ENCODE assay signal across 10 cellular contexts in genomic region chr5:154829589-154830218, GRCh38. TPM values are rescaled to one million over a fixed set of nuclear protein-coding genes. Genes with fewer than 3 reads are reported as not detected.
DNase-seq lines count a peak whose midpoint lies in the region; ATAC-seq, FAIRE-seq and TF ChIP-seq lines count a peak whose summit lies in the region.
"Had no signal": no experiment of that assay in that cellular context is flagged by ENCODE, and none has a peak within 500 bp of the region (broad histone marks: within the 10 kb centered on the region; RNA-seq: fewer than 3 reads in every experiment).

No MANE protein-coding gene starts in this region.

- no peak for TF ChIP-seq CTCF in HFFc6 (IDR thresholded peaks at IDR 0.05)

- peak overlapping the region; percentile 38 for H3K4me3 Mint-ChIP-seq in T-helper 1 cell treated with Interleukin-12 subunit alpha and Interleukin-12 subunit beta and Interleukin-4 antibody, amounts not matched to agents 30 μg/mL and 1 μg/mL, for 36 hours
- H3K4me3 Mint-ChIP-seq in central memory CD8-positive, alpha-beta T cell = peak overlapping the region; percentile 26
- H3K4me3 Mint-ChIP-seq in HFFc6 = no peak overlapping the region

- H3K4me3 ChIP-seq in small intestine (ENCODE audit: low read depth in 1 of 2, low read length in 2 of 2) = no peak overlapping the region

- H3K9me3 Mint-ChIP-seq in T-helper 1 cell treated with Interleukin-12 subunit alpha and Interleukin-12 subunit beta and Interleukin-4 antibody, amounts not matched to agents 30 μg/mL and 1 μg/mL, for 36 hours = no peaks in the 10 kb centered on the region
- H3K9me3 Mint-ChIP-seq in central memory CD8-positive, alpha-beta T cell = no peaks in the 10 kb centered on the region
- H3K9me3 Mint-ChIP-seq in HFFc6 = no peaks in the 10 kb centered on the region

- peaks cover 17% of the 10 kb centered on the region for H3K36me3 Mint-ChIP-seq in T-helper 1 cell treated with Interleukin-12 subunit alpha and Interleukin-12 subunit beta and Interleukin-4 antibody, amounts not matched to agents 30 μg/mL and 1 μg/mL, for 36 hours (ENCODE audit: low read depth)
- H3K36me3 Mint-ChIP-seq in central memory CD8-positive, alpha-beta T cell (ENCODE audit: insufficient read depth) = peaks cover 4% of the 10 kb centered on the region
- no peaks in the 10 kb centered on the region for H3K36me3 Mint-ChIP-seq in HFFc6 (ENCODE audit: low read depth)

- ATAC-seq in central memory CD8-positive, alpha-beta T cell (replicated peaks; ENCODE audit: extremely low read depth, poor library complexity, severe bottlenecking) = peak; percentile 32
- no peak for ATAC-seq in GM21381 (IDR thresholded peaks at IDR 0.05; ENCODE audit: unreplicated experiment)
- no peak for ATAC-seq in HG02759 (IDR thresholded peaks at IDR 0.05; ENCODE audit: unreplicated experiment)

- no peaks in the 10 kb centered on the region for H3K27me3 Mint-ChIP-seq in T-helper 1 cell treated with Interleukin-12 subunit alpha and Interleukin-12 subunit beta and Interleukin-4 antibody, amounts not matched to agents 30 μg/mL and 1 μg/mL, for 36 hours (ENCODE audit: low read depth)
- H3K27me3 Mint-ChIP-seq in central memory CD8-positive, alpha-beta T cell = no peaks in the 10 kb centered on the region
- H3K27me3 Mint-ChIP-seq in HFFc6 (ENCODE audit: insufficient read depth) = no peaks in the 10 kb centered on the region; the same call in 1 of the 2 replicates

- peak overlapping the region in 1 of 2 donors; percentile 15 for H3K27ac ChIP-seq in small intestine (ENCODE audit: low read depth in 1 of 2, low read length in 1 of 2)

- 68 to 71% (median 70%) methylated on average over 4 of the region's 4 CpGs for WGBS in small intestine, 3 donors

- FAIRE-seq in small intestine (lab: Jason Lieb, UNC) = no peak
- FAIRE-seq: GM12892 had no signal

- no peaks in the 10 kb centered on the region for H3K36me3 ChIP-seq in small intestine (ENCODE audit: control insufficient read depth in 2 of 2, insufficient read depth in 2 of 2, low read length in 2 of 2)

- H3K9me3 ChIP-seq in small intestine (ENCODE audit: control insufficient read depth, low read depth) = no peaks in the 10 kb centered on the region

- H3K27ac Mint-ChIP-seq in T-helper 1 cell treated with Interleukin-12 subunit alpha and Interleukin-12 subunit beta and Interleukin-4 antibody, amounts not matched to agents 30 μg/mL and 1 μg/mL, for 36 hours = peak overlapping the region; percentile 78
- peak overlapping the region; percentile 48 for H3K27ac Mint-ChIP-seq in central memory CD8-positive, alpha-beta T cell (ENCODE audit: low read depth)
- H3K27ac Mint-ChIP-seq in HFFc6 = no peak overlapping the region; the same call in 1 of the 2 replicates

- no peaks in the 10 kb centered on the region for H3K27me3 ChIP-seq in small intestine (ENCODE audit: control insufficient read depth in 2 of 2, insufficient read depth in 2 of 2, low read length in 2 of 2)

- H3K4me1 ChIP-seq in small intestine (ENCODE audit: control insufficient read depth in 2 of 2, insufficient read depth in 1 of 2, low read depth in 1 of 2, low read length in 1 of 2) = no peaks in the 10 kb centered on the region

- DNase-seq in HT1080 (ENCODE audit: low read depth) (peak; percentile 93), small intestine (peak; percentile 54), AG08396 (ENCODE audit: low spot score) (no peak), HFFc6 (no peak)
- DNase-seq in central memory CD8-positive, alpha-beta T cell (ENCODE audit: low spot score in 2 of 2) = no peak
- DNase-seq: nucleus accumbens had no signal

- peaks cover 43% of the 10 kb centered on the region for H3K4me1 Mint-ChIP-seq in T-helper 1 cell treated with Interleukin-12 subunit alpha and Interleukin-12 subunit beta and Interleukin-4 antibody, amounts not matched to agents 30 μg/mL and 1 μg/mL, for 36 hours (ENCODE audit: low read depth)
- H3K4me1 Mint-ChIP-seq in central memory CD8-positive, alpha-beta T cell = peaks cover 29% of the 10 kb centered on the region
- peaks cover 19% of the 10 kb centered on the region for H3K4me1 Mint-ChIP-seq in HFFc6 (ENCODE audit: low read depth)

RNA-seq across cellular contexts. Expression of gene FAXDC2, which starts 20.7 kb away (rescaled TPM):
- total RNA-seq in HT1080 (2014; rRNA removed; shearing (Covaris generic)) = 0.90 and 1.4 TPM in 2 replicates
- polyA plus RNA-seq in HT1080 (2015; cell fraction: cytosol; rRNA removed) = 2.5 and 2.8 TPM in 2 replicates
- polyA plus RNA-seq in HT1080 (2015; cell fraction: nucleus; rRNA removed) = 5.4 and 6.9 TPM in 2 replicates
- 10 to 100 TPM; 10.8 to 17.0 (median 13.2) TPM for polyA plus RNA-seq in small intestine
- total RNA-seq in HFFc6 (2021; fragmentation: NEBNext Ultra II Directional; extraction: Animal tissue kit (Norgen Biotek cat#: 25700)) = 1 to 10 TPM; 3.1 to 4.7 (median 3.6) TPM

RNA-seq across cellular contexts. Expression of gene CNOT8, which starts 28.7 kb away (rescaled TPM):
- 40.0 and 52.5 TPM in 2 replicates for total RNA-seq in HT1080 (2014; rRNA removed; shearing (Covaris generic))
- 55.5 and 57.8 TPM in 2 replicates for polyA plus RNA-seq in HT1080 (2015; cell fraction: cytosol; rRNA removed)
- polyA plus RNA-seq in HT1080 (2015; cell fraction: nucleus; rRNA removed) = 55.3 and 57.5 TPM in 2 replicates
- polyA plus RNA-seq in small intestine = 10 to 100 TPM; 43.5 to 54.1 (median 46.1) TPM
- 10 to 100 TPM; 29.5 to 38.6 (median 30.8) TPM for total RNA-seq in HFFc6 (2021; fragmentation: NEBNext Ultra II Directional; extraction: Animal tissue kit (Norgen Biotek cat#: 25700))

Comparison
In these comparisons a context has a peak if more than half of its experiments do, and no peak if none do; other contexts are left out.
1. DNase-seq: peak in HT1080 (single experiment) and small intestine (single experiment); none in central memory CD8-positive, alpha-beta T cell (0 of 2), AG08396 (single experiment) and HFFc6 (single experiment).